17 cellular contexts compared by ENCODE assay signal in genomic region chr22:44709881-44710400, GRCh38. TPM values are rescaled to one million over a fixed set of nuclear protein-coding genes. Genes with fewer than 3 reads are reported as not detected.
A peak's percentile ranks its signal among the peaks of the same experiment; 100 is the strongest.
DNase-seq lines count a peak whose midpoint lies in the region; ATAC-seq and TF ChIP-seq lines count a peak whose summit lies in the region.
"Had no signal": no experiment of that assay in that cellular context is flagged by ENCODE, and none has a peak within 500 bp of the region (broad histone marks: within the 10 kb centered on the region; RNA-seq: fewer than 3 reads in every experiment).

No MANE protein-coding gene starts in this region.

- peaks cover 18% of the 10 kb centered on the region for H3K4me1 Mint-ChIP-seq in activated T-cell treated with anti-CD3 and anti-CD28 coated beads, Interleukin-2, amount 50 U/mL, for 72 hours (ENCODE audit: low read depth)
- peaks cover 31% of the 10 kb centered on the region for H3K4me1 Mint-ChIP-seq in memory B cell
- H3K4me1 Mint-ChIP-seq in stimulated activated naive CD8-positive, alpha-beta T cell treated with anti-CD3 and anti-CD28 coated beads, Interleukin-15, Interleukin-2, amounts not matched to agents 100 ng/mL and 50 ng/mL, for 24 hours (ENCODE audit: low read depth) = peaks cover 46% of the 10 kb centered on the region

- peaks cover 2% of the 10 kb centered on the region; the same call in 1 of the 2 replicates for H3K4me1 ChIP-seq in HEK293 (ENCODE audit: control insufficient read depth, insufficient read depth, low read length)
- H3K4me1 ChIP-seq: gastroesophageal sphincter had no signal

- TF ChIP-seq CTCF in HEK293 (tag by site-specific recombination; IDR thresholded peaks at IDR 0.05) = no peak

- DNase-seq in activated T-cell treated with anti-CD3 and anti-CD28 coated beads, Interleukin-2, amount 50 U/mL, for 72 hours = peak in 1 of 2 donors; percentile 20
- DNase-seq in memory B cell (ENCODE audit: low spot score in 2 of 2) (no peak), occipital lobe (lab: John Stamatoyannopoulos, UW) (no peak), NCI-H128 (lab: John Stamatoyannopoulos, UW; ENCODE audit: unreplicated experiment) (no peak)
- DNase-seq: amniotic stem cell; EL; NCI-H1417 treated with DMSO at 0.1 percent for 48 hours; ovary; stimulated activated CD4-positive, alpha-beta T cell treated with anti-CD3 and anti-CD28 coated beads, Interleukin-4, amount 100 ng/mL, for 4 hours had no signal

- H3K27ac ChIP-seq in HEK293 (ENCODE audit: extremely low read depth, low read depth, low read length) = no peak overlapping the region
- H3K27ac ChIP-seq: gastroesophageal sphincter, KMS-11, ovary, SK-N-MC had no signal

- H3K36me3 ChIP-seq in HEK293 (ENCODE audit: control insufficient read depth in 2 of 2, insufficient read depth in 1 of 2, low read length in 2 of 2) = peaks cover 0 to under 1% of the 10 kb centered on the region in 2 experiments; a peak in 1 of 3 replicates
- H3K36me3 ChIP-seq: gastroesophageal sphincter, ovary had no signal

- H3K27me3 Mint-ChIP-seq in activated T-cell treated with anti-CD3 and anti-CD28 coated beads, Interleukin-2, amount 50 U/mL, for 72 hours (ENCODE audit: low read depth) = no peaks in the 10 kb centered on the region
- H3K27me3 Mint-ChIP-seq in memory B cell = no peaks in the 10 kb centered on the region
- no peaks in the 10 kb centered on the region for H3K27me3 Mint-ChIP-seq in stimulated activated naive CD8-positive, alpha-beta T cell treated with anti-CD3 and anti-CD28 coated beads, Interleukin-15, Interleukin-2, amounts not matched to agents 100 ng/mL and 50 ng/mL, for 24 hours
- H3K27me3 Mint-ChIP-seq: CD4-positive, CD25-positive, alpha-beta regulatory T cell had no signal

- CTCF ChIA-PET in HEK293 (lab: Yijun Ruan, JAX) = interaction anchor here (0.6 to 1.2 kb wide), 3 partner anchors 14 to 28 kb away, joined by 3 to 6 read pairs (median 4); no protein-coding TSS in a partner anchor

- POLR2A ChIA-PET in HEK293 (lab: Yijun Ruan, JAX) = no interaction called here

- no peak overlapping the region for H3K27ac Mint-ChIP-seq in activated T-cell treated with anti-CD3 and anti-CD28 coated beads, Interleukin-2, amount 50 U/mL, for 72 hours
- peak overlapping the region; percentile 85 for H3K27ac Mint-ChIP-seq in memory B cell
- peak overlapping the region; percentile 40 for H3K27ac Mint-ChIP-seq in stimulated activated naive CD8-positive, alpha-beta T cell treated with anti-CD3 and anti-CD28 coated beads, Interleukin-15, Interleukin-2, amounts not matched to agents 100 ng/mL and 50 ng/mL, for 24 hours

- no peaks in the 10 kb centered on the region for H3K9me3 Mint-ChIP-seq in activated T-cell treated with anti-CD3 and anti-CD28 coated beads, Interleukin-2, amount 50 U/mL, for 72 hours
- H3K9me3 Mint-ChIP-seq in memory B cell = no peaks in the 10 kb centered on the region
- H3K9me3 Mint-ChIP-seq in stimulated activated naive CD8-positive, alpha-beta T cell treated with anti-CD3 and anti-CD28 coated beads, Interleukin-15, Interleukin-2, amounts not matched to agents 100 ng/mL and 50 ng/mL, for 24 hours = no peaks in the 10 kb centered on the region
- H3K9me3 Mint-ChIP-seq: CD4-positive, CD25-positive, alpha-beta regulatory T cell had no signal

- no peaks in the 10 kb centered on the region for H3K9me3 ChIP-seq in HEK293 (ENCODE audit: control insufficient read depth, insufficient read depth, low read depth, low read length)
- H3K9me3 ChIP-seq: gastroesophageal sphincter, ovary had no signal

- H3K4me3 Mint-ChIP-seq in activated T-cell treated with anti-CD3 and anti-CD28 coated beads, Interleukin-2, amount 50 U/mL, for 72 hours = peak overlapping the region; percentile 65 to 78
- H3K4me3 Mint-ChIP-seq in memory B cell = peak overlapping the region; percentile 77
- peak overlapping the region; percentile 69 for H3K4me3 Mint-ChIP-seq in stimulated activated naive CD8-positive, alpha-beta T cell treated with anti-CD3 and anti-CD28 coated beads, Interleukin-15, Interleukin-2, amounts not matched to agents 100 ng/mL and 50 ng/mL, for 24 hours

- ATAC-seq in activated T-cell treated with anti-CD3 and anti-CD28 coated beads, Interleukin-2, amount 50 U/mL, for 72 hours (replicated peaks in 1 of 2) = peak; percentile 26 to 27
- no peak for ATAC-seq in memory B cell (ENCODE audit: low read depth)
- ATAC-seq in HG03025 (IDR thresholded peaks at IDR 0.05; ENCODE audit: low FRiP score, unreplicated experiment) = no peak
- ATAC-seq: gastroesophageal sphincter had no signal

- no peak overlapping the region for H3K4me3 ChIP-seq in HEK293 (ENCODE audit: low read depth, low read length)
- H3K4me3 ChIP-seq: gastroesophageal sphincter, lung, ovary, SK-N-MC had no signal

- no peaks in the 10 kb centered on the region for H3K36me3 Mint-ChIP-seq in activated T-cell treated with anti-CD3 and anti-CD28 coated beads, Interleukin-2, amount 50 U/mL, for 72 hours (ENCODE audit: insufficient read depth in 2 of 2)
- peaks cover 6% of the 10 kb centered on the region for H3K36me3 Mint-ChIP-seq in memory B cell
- no peaks in the 10 kb centered on the region for H3K36me3 Mint-ChIP-seq in stimulated activated naive CD8-positive, alpha-beta T cell treated with anti-CD3 and anti-CD28 coated beads, Interleukin-15, Interleukin-2, amounts not matched to agents 100 ng/mL and 50 ng/mL, for 24 hours (ENCODE audit: low read depth)

TF ChIP-seq in HEK293, 187 proteins besides CTCF, POLR2A, EP300 and RAD21 (continues in another document):
- no peak for TF ChIP-seq ZNF138 (tag by site-specific recombination; IDR thresholded peaks at IDR 0.05; ENCODE audit: borderline replicate concordance)
- TF ChIP-seq WT1 (tag by site-specific recombination; IDR thresholded peaks at IDR 0.05) = peak; percentile 28; the same call in 1 of the 2 replicates
- TF ChIP-seq KLF7 (tag by site-specific recombination; IDR thresholded peaks at IDR 0.05; ENCODE audit: borderline replicate concordance) = no peak
- no peak for TF ChIP-seq HOXD13 (CRISPR knock-in tag; IDR thresholded peaks at IDR 0.05; ENCODE audit: borderline replicate concordance)
- no peak for TF ChIP-seq REPIN1 (tag by site-specific recombination; IDR thresholded peaks at IDR 0.05; ENCODE audit: low read depth)
- TF ChIP-seq ZNF184 (tag by site-specific recombination; IDR thresholded peaks at IDR 0.05) = no peak
- TF ChIP-seq GLIS1 (tag by site-specific recombination; IDR thresholded peaks at IDR 0.05) = peak; percentile 97
- no peak for TF ChIP-seq ZNF555 (tag by site-specific recombination; conservative IDR thresholded peaks at IDR 0.05)
- TF ChIP-seq ZNF449 (tag by site-specific recombination; IDR thresholded peaks at IDR 0.05) = no peak
- no peak for TF ChIP-seq SALL2 (tag by site-specific recombination; IDR thresholded peaks at IDR 0.05; ENCODE audit: borderline replicate concordance)
- TF ChIP-seq ZNF560 (tag by site-specific recombination; IDR thresholded peaks at IDR 0.05; ENCODE audit: borderline replicate concordance) = no peak
- no peak for TF ChIP-seq ZNF391 (tag by site-specific recombination; IDR thresholded peaks at IDR 0.05; ENCODE audit: borderline replicate concordance, low read depth)
- no peak for TF ChIP-seq ZNF501 (tag by site-specific recombination; IDR thresholded peaks at IDR 0.05)
- no peak for TF ChIP-seq ZNF112 (tag by site-specific recombination; IDR thresholded peaks at IDR 0.05)
- TF ChIP-seq SETDB1 (IDR thresholded peaks at IDR 0.05; ENCODE audit: insufficient read length, low read length) = no peak
- TF ChIP-seq ZNF394 (tag by site-specific recombination; IDR thresholded peaks at IDR 0.05; ENCODE audit: borderline replicate concordance) = no peak
- TF ChIP-seq ZFHX2 (tag by site-specific recombination; conservative IDR thresholded peaks at IDR 0.05) = peak; percentile 51; the same call in 1 of the 2 replicates
- 0 out of 2 replicates have a peak, but pooled peaks have one; percentile 41 for TF ChIP-seq ZBTB8A (tag by site-specific recombination; IDR thresholded peaks at IDR 0.05)
- TF ChIP-seq ZIC2 (tag by site-specific recombination; IDR thresholded peaks at IDR 0.05) = peak; percentile 92
- peak; percentile 59 for TF ChIP-seq ZNF398 (tag by site-specific recombination; IDR thresholded peaks at IDR 0.05)
- no peak for TF ChIP-seq ZNF658 (tag by site-specific recombination; IDR thresholded peaks at IDR 0.05)
- TF ChIP-seq HOXC10 (CRISPR knock-in tag; IDR thresholded peaks at IDR 0.05) = no peak
- no peak for TF ChIP-seq ZNF76 (tag by site-specific recombination; IDR thresholded peaks at IDR 0.05; ENCODE audit: borderline replicate concordance, low read depth)
- TF ChIP-seq EGR2 (tag by site-specific recombination; IDR thresholded peaks at IDR 0.05; ENCODE audit: low read depth) = peak; percentile 57; the same call in 1 of the 2 replicates

RNA-seq across cellular contexts. Expression of gene PRR5, which starts 7.9 kb away (rescaled TPM):
- 10 to 100 TPM; 11.7 to 12.0 TPM for total RNA-seq in activated T-cell treated with anti-CD3 and anti-CD28 coated beads, Interleukin-2, amount 50 U/mL, for 72 hours
- total RNA-seq in occipital lobe = 13.6 TPM

RNA-seq across cellular contexts. Expression of gene ARHGAP8, which starts 42.4 kb away (rescaled TPM):
- 1 to 10 TPM; 2.8 to 4.4 TPM for total RNA-seq in activated T-cell treated with anti-CD3 and anti-CD28 coated beads, Interleukin-2, amount 50 U/mL, for 72 hours
- 1.4 TPM for total RNA-seq in occipital lobe

Comparison
In these comparisons a context has a peak if more than half of its experiments do, and no peak if none do; other contexts are left out.
1. ATAC-seq: peak in activated T-cell treated with anti-CD3 and anti-CD28 coated beads, Interleukin-2, amount 50 U/mL, for 72 hours (2 of 2); none in memory B cell (single experiment) and HG03025 (single experiment).
2. Peak in every context shown above with its lines, with median percentiles within 50 percentile points of each other: H3K4me3 Mint-ChIP-seq.